24 cellular contexts compared by ENCODE assay signal in the genomic region with DNA sequence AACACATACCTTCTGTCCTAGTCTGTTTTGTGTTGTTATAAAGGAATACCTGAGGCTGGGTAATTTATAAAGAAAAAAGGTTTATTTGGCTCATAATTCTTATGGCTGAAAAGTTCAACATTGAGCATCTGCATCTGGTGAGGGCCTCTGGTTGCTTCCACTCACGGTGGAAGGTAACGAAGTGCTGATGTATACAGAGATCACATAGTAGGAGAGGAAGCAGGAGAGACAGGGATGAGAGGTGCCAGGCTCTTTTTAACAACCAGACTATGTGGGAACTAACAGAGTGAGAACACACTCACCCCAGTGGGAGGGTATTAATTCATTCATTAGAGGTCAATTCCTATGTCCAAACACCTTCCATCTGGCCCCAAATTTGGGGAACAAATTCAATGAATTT.
"Had no signal": no experiment of that assay in that cellular context is flagged by ENCODE, and none has a peak within 500 bp of the region (broad histone marks: within the 10 kb centered on the region; RNA-seq: fewer than 3 reads in every experiment).

No MANE protein-coding gene starts in this region.

- ATAC-seq: HepG2, T-cell had no signal

- H3K4me3 Mint-ChIP-seq: T-cell had no signal

- H3K4me2 ChIP-seq: KMS-11 had no signal

- H3K27me3 ChIP-seq: SJSA1 had no signal

- H3K4me1 Mint-ChIP-seq: T-cell had no signal

- H3K4me3 ChIP-seq: SJSA1, SK-N-MC had no signal

- H3K9me3 ChIP-seq: SJSA1 had no signal

- H3K9ac ChIP-seq: KMS-11 had no signal

- H3K36me3 Mint-ChIP-seq: T-cell had no signal

- DNase-seq: IMR-90, Kasumi-1, MM.1S, NCI-H1048, NCI-H1105, NCI-H1436 treated with DMSO at 0.1 percent for 48 hours, NCI-H1694, NCI-H187 treated with DMSO at 0.1 percent for 48 hours, NCI-H2029 treated with DMSO at 0.1 percent for 48 hours, NCI-H2171 treated with DMSO at 0.1 percent for 48 hours, NCI-H345, NCI-H524, NCI-H69, NCI-H774, Right ventricle myocardium superior, RPMI8226, SIG-M5, SW 1271, T-cell had no signal

- H3K4me1 ChIP-seq: SJSA1 had no signal

- H3K27ac Mint-ChIP-seq: T-cell had no signal

- H3K36me3 ChIP-seq: SJSA1 had no signal

- H3K27me3 Mint-ChIP-seq: T-cell had no signal

- H3K27ac ChIP-seq: KMS-11, SJSA1, SK-N-MC had no signal

- FAIRE-seq: HepG2, RCC 7860 had no signal
